ENCODE assay signal across 7 cellular contexts in genomic region chr9:133163559-133164208, GRCh38. TPM values are rescaled to one million over a fixed set of nuclear protein-coding genes. Genes with fewer than 3 reads are reported as not detected.
DNase-seq lines count a peak whose midpoint lies in the region; ATAC-seq and TF ChIP-seq lines count a peak whose summit lies in the region.

Gene GBGT1 (minus strand): TSS chr9:133163914. CDS start chr9:133162412, 1,502 bp downstream.

- intact Hi-C loops in esophagus muscularis mucosa (cut with DNase I): no loop called here
- intact Hi-C loops in uterus (cut with DNase I; ENCODE audit: low total_unique reads): no loop called here

- H3K27ac ChIP-seq in esophagus muscularis mucosa (replicated peaks in 1 of 4): peak within 1 kb of the TSS; percentile 67 to 79 (median 76)
- H3K27ac ChIP-seq in muscle layer of duodenum (ENCODE audit: low read length): no peak within 1 kb of the TSS
- peak within 1 kb of the TSS; percentile 60 to 79 for H3K27ac ChIP-seq in uterus

- H3K9me3 ChIP-seq in esophagus muscularis mucosa (no peaks in the 10 kb centered on the region), muscle layer of duodenum (ENCODE audit: control insufficient read depth in 1 of 2, low read length in 2 of 2) (no peaks in the 10 kb centered on the region), uterus (no peaks in the 10 kb centered on the region)

- H3K4me3 ChIP-seq in GM08714 (ENCODE audit: low read length): peak within 1 kb of the TSS; percentile 68; the same call in 1 of the 2 replicates
- peak within 1 kb of the TSS; percentile 62 to 80 (median 72) for H3K4me3 ChIP-seq in esophagus muscularis mucosa
- peak within 1 kb of the TSS; percentile 56 to 82 for H3K4me3 ChIP-seq in muscle layer of duodenum (ENCODE audit: low read depth in 1 of 2, low read length in 2 of 2)
- H3K4me3 ChIP-seq in uterus: peak within 1 kb of the TSS; percentile 61 to 73

- peaks cover 0 to 12% (median 0%) of the 10 kb centered on the region in 4 donors for H3K27me3 ChIP-seq in esophagus muscularis mucosa
- no peaks in the 10 kb centered on the region for H3K27me3 ChIP-seq in muscle layer of duodenum (ENCODE audit: low read depth, low read length)
- H3K27me3 ChIP-seq in uterus: no peaks in the 10 kb centered on the region

- H3K4me1 ChIP-seq in esophagus muscularis mucosa (peaks cover 11 to 45% (median 38%) of the 10 kb centered on the region in 4 donors), muscle layer of duodenum (ENCODE audit: control insufficient read depth in 1 of 2, insufficient read depth in 2 of 2, low read length in 2 of 2) (peaks cover 0 to 26% of the 10 kb centered on the region in 2 donors), uterus (no peaks in the 10 kb centered on the region)

- no peak for TF ChIP-seq POLR2A in esophagus muscularis mucosa (IDR thresholded peaks at IDR 0.05; ENCODE audit: low read depth)
- TF ChIP-seq POLR2A in uterus (IDR thresholded peaks at IDR 0.05): peak in 1 of 2 donors; percentile 44

- peaks cover 0 to 12% (median 7%) of the 10 kb centered on the region in 4 donors for H3K36me3 ChIP-seq in esophagus muscularis mucosa
- H3K36me3 ChIP-seq in muscle layer of duodenum (ENCODE audit: control insufficient read depth in 1 of 2, insufficient read depth in 2 of 2, low read length in 2 of 2): no peaks in the 10 kb centered on the region
- no peaks in the 10 kb centered on the region for H3K36me3 ChIP-seq in uterus

- no peak for ATAC-seq in GM21526 (IDR thresholded peaks at IDR 0.05; ENCODE audit: low FRiP score, unreplicated experiment)

- TF ChIP-seq CTCF in esophagus muscularis mucosa (IDR thresholded peaks at IDR 0.05): no peak
- TF ChIP-seq CTCF in uterus (IDR thresholded peaks at IDR 0.05): no peak

- WGBS in esophagus muscularis mucosa: 3% methylated on average over 35 of the region's 57 CpGs

- DNase-seq in HUDEP-2 (lab: John Stamatoyannopoulos, UW; ENCODE audit: unreplicated experiment in 76 of 76): peak in 62 of 76 experiments; percentile 20 to 83 (median 66)
- peak; percentile 51 for DNase-seq in activated CD4-positive, CD25-positive, alpha-beta regulatory T cell treated with anti-CD3 and anti-CD28 coated beads, Interleukin-2, amount 50 U/mL, for 72 hours
- no peak for DNase-seq in esophagus muscularis mucosa (ENCODE audit: extremely low spot score)
- DNase-seq in uterus: peak; percentile 63 to 80

- TF ChIP-seq EP300 in esophagus muscularis mucosa (IDR thresholded peaks at IDR 0.05): no peak

RNA-seq across cellular contexts. Expression of gene GBGT1, which starts in this region (rescaled TPM):
- 10 to 100 TPM; 15.9 to 19.1 (median 17.5) TPM for total RNA-seq in esophagus muscularis mucosa
- 10 to 100 TPM in 2 of 4 donors, 1 to 10 TPM in 2; 3.5 to 28.5 (median 9.8) TPM for total RNA-seq in uterus
